Comparison of ENCODE assay signal across 35 cellular contexts in genomic region chr16:9595393-9595792, GRCh38.
DNase-seq lines count a peak whose midpoint lies in the region; ATAC-seq, FAIRE-seq and TF ChIP-seq lines count a peak whose summit lies in the region.
"Had no signal": no experiment of that assay in that cellular context is flagged by ENCODE, and none has a peak within 500 bp of the region (broad histone marks: within the 10 kb centered on the region; RNA-seq: fewer than 3 reads in every experiment).

No MANE protein-coding gene starts in this region.

- H3K4me3 ChIP-seq in K562 (no peak overlapping the region), mesodermal cell (ENCODE audit: extremely low read depth, insufficient read depth, low read length, poor library complexity, severe bottlenecking) (no peak overlapping the region), trophoblast cell (ENCODE audit: low read depth, low read length) (no peak overlapping the region), smooth muscle cell (no peak overlapping the region), mucosa of descending colon (no peak overlapping the region)
- H3K4me3 ChIP-seq: A549; BLaER1; BLaER1 treated with 17β-estradiol and CSF1 and Interleukin-3, amounts not matched to agents 10 nM and 100 nM had no signal

- CTCF ChIA-PET in K562 (lab: Yijun Ruan, JAX; ENCODE audit: low intra/inter-chr PET ratio) = no interaction called here

- H3K9me3 ChIP-seq in K562 (replicated peaks; ENCODE audit: control insufficient read depth, insufficient read depth, low read depth, low read length) (no peaks in the 10 kb centered on the region), mesodermal cell (ENCODE audit: control insufficient read depth, low read length) (no peaks in the 10 kb centered on the region), trophoblast cell (ENCODE audit: insufficient read depth, low read depth, low read length) (no peaks in the 10 kb centered on the region), smooth muscle cell (replicated peaks; ENCODE audit: low read depth) (no peaks in the 10 kb centered on the region), mucosa of descending colon (no peaks in the 10 kb centered on the region)
- H3K9me3 ChIP-seq: A549; BE2C; BLaER1; BLaER1 treated with 17β-estradiol and CSF1 and Interleukin-3, amounts not matched to agents 10 nM and 100 nM; Caco-2 had no signal

- no TSS peak for BruUV-seq in K562 (replicated peaks; lab: Mats Ljungman, UMichigan)

- no peaks in the 10 kb centered on the region for H3K79me2 ChIP-seq in K562 (ENCODE audit: control insufficient read depth, insufficient read depth, low read length)
- no peaks in the 10 kb centered on the region for H3K79me2 ChIP-seq in trophoblast cell (ENCODE audit: control insufficient read depth, insufficient read depth, low read length, poor library complexity)
- H3K79me2 ChIP-seq in smooth muscle cell (ENCODE audit: low read depth) = no peaks in the 10 kb centered on the region

- no peak overlapping the region for H2AK5ac ChIP-seq in trophoblast cell (ENCODE audit: low read length)

- ATAC-seq in K562 (no peak), HG03135 (IDR thresholded peaks at IDR 0.05; ENCODE audit: unreplicated experiment) (no peak), mucosa of descending colon (no peak), HG03095 (IDR thresholded peaks at IDR 0.05; ENCODE audit: unreplicated experiment) (no peak)
- ATAC-seq: A549; CD8-positive, alpha-beta T cell had no signal

- H3K4me1 ChIP-seq in K562 (replicated peaks in 1 of 2; ENCODE audit: control insufficient read depth in 2 of 2, insufficient read depth in 2 of 2, low read length in 2 of 2) = peaks cover 4 to 54% of the 10 kb centered on the region in 2 experiments; a peak in 4 of 5 replicates
- H3K4me1 ChIP-seq in mesodermal cell (ENCODE audit: control insufficient read depth, insufficient read depth, low read length, poor library complexity, severe bottlenecking) = peaks cover 34% of the 10 kb centered on the region
- H3K4me1 ChIP-seq in trophoblast cell (ENCODE audit: control insufficient read depth in 1 of 2, insufficient read depth in 2 of 2, low read length in 2 of 2) = peaks cover 9 to 10% of the 10 kb centered on the region in 2 experiments
- H3K4me1 ChIP-seq in smooth muscle cell (ENCODE audit: low read depth) = peaks cover 7% of the 10 kb centered on the region
- no peaks in the 10 kb centered on the region for H3K4me1 ChIP-seq in mucosa of descending colon (ENCODE audit: low read depth)
- H3K4me1 ChIP-seq: A549, BE2C had no signal

- H3K14ac ChIP-seq in trophoblast cell (ENCODE audit: low read length) = no peak overlapping the region

- no peaks in the 10 kb centered on the region for H4K20me1 ChIP-seq in K562 (replicated peaks; ENCODE audit: control insufficient read depth, insufficient read depth, low read length)
- no peaks in the 10 kb centered on the region for H4K20me1 ChIP-seq in smooth muscle cell (ENCODE audit: low read depth)
- H4K20me1 ChIP-seq: BLaER1; BLaER1 treated with 17β-estradiol and CSF1 and Interleukin-3, amounts not matched to agents 10 nM and 100 nM had no signal

- H3K79me1 ChIP-seq in trophoblast cell (ENCODE audit: low read length) = peaks cover 8% of the 10 kb centered on the region

- TF ChIP-seq POLR2A in K562 (conservative IDR thresholded peaks at IDR 0.05) = no peak

- in situ Hi-C loops in K562 (cut with MboI) = no loop called here

- no peak overlapping the region for H2BK5ac ChIP-seq in trophoblast cell (ENCODE audit: low read depth, low read length, poor library complexity)

- no peak overlapping the region for H3K18ac ChIP-seq in trophoblast cell (ENCODE audit: low read length)

- H2AFZ ChIP-seq in K562 (ENCODE audit: low read depth, low read length) (0 out of 2 replicates have a peak overlapping the region, but pooled peaks have one; percentile 13), trophoblast cell (ENCODE audit: insufficient read depth, low read length, poor library complexity) (no peak overlapping the region), smooth muscle cell (ENCODE audit: low read depth) (no peak overlapping the region)

- no peak overlapping the region for H3K4ac ChIP-seq in trophoblast cell (ENCODE audit: low read depth, low read length)

- H3K27me3 ChIP-seq in K562 (ENCODE audit: control insufficient read depth in 2 of 2, insufficient read depth in 2 of 2, low read length in 2 of 2) (no peaks in the 10 kb centered on the region), trophoblast cell (ENCODE audit: insufficient read depth, low read length) (no peaks in the 10 kb centered on the region), smooth muscle cell (ENCODE audit: low read depth) (no peaks in the 10 kb centered on the region)
- H3K27me3 ChIP-seq: BE2C; BLaER1; BLaER1 treated with 17β-estradiol and CSF1 and Interleukin-3, amounts not matched to agents 10 nM and 100 nM had no signal

- TF ChIP-seq CTCF in K562 (IDR thresholded peaks at IDR 0.05 in 2 of 3, conservative IDR thresholded peaks at IDR 0.05 in 1 of 3; ENCODE audit: insufficient read depth in 2 of 3, low read depth in 1 of 3, low read length in 3 of 3) (no peak), smooth muscle cell (IDR thresholded peaks at IDR 0.05; ENCODE audit: borderline replicate concordance, insufficient read depth, poor library complexity, severe bottlenecking) (no peak), mucosa of descending colon (IDR thresholded peaks at IDR 0.05) (no peak)

- no peak overlapping the region for H3K23ac ChIP-seq in trophoblast cell (ENCODE audit: low read length)

- no peaks in the 10 kb centered on the region for H3K9me1 ChIP-seq in K562 (ENCODE audit: control insufficient read depth, insufficient read depth, low read length)

- TF ChIP-seq RAD21 in K562 (CRISPR knock-in tag; conservative IDR thresholded peaks at IDR 0.05 in 1 of 2, IDR thresholded peaks at IDR 0.05 in 1 of 2) = no peak

- no peaks in the 10 kb centered on the region for H3F3A ChIP-seq in smooth muscle cell (ENCODE audit: low read depth)

- H3K36me3 ChIP-seq in K562 (ENCODE audit: control insufficient read depth, insufficient read depth, low read length) (no peaks in the 10 kb centered on the region), mesodermal cell (ENCODE audit: control insufficient read depth, insufficient read depth, low read length) (no peaks in the 10 kb centered on the region), trophoblast cell (ENCODE audit: control insufficient read depth in 1 of 2, insufficient read depth in 2 of 2, low read length in 2 of 2) (no peaks in the 10 kb centered on the region), smooth muscle cell (ENCODE audit: low read depth) (no peaks in the 10 kb centered on the region), mucosa of descending colon (ENCODE audit: low read depth) (no peaks in the 10 kb centered on the region)
- H3K36me3 ChIP-seq: BE2C; BLaER1; BLaER1 treated with 17β-estradiol and CSF1 and Interleukin-3, amounts not matched to agents 10 nM and 100 nM had no signal

- POLR2A ChIA-PET in K562 (lab: Yijun Ruan, JAX) = interaction anchor here (0.7 kb wide), 1 partner anchor 91 kb away, joined by 3 read pairs; no protein-coding TSS in a partner anchor

- no peak overlapping the region for H4K12ac ChIP-seq in trophoblast cell (ENCODE audit: low read depth, low read length)

- WGBS in K562 (ENCODE audit: insufficient coverage, low coverage, missing lambda C conversion rate) = 33% methylated on average over 3 of the region's 3 CpGs
- no CpG with 5 or more reads among the region's 3 CpGs for WGBS in mesodermal cell (ENCODE audit: insufficient coverage in 2 of 2), 2 experiments
- no CpG with 5 or more reads among the region's 3 CpGs for WGBS in trophoblast cell (ENCODE audit: extremely low coverage, insufficient coverage, insufficient read length)
- WGBS in smooth muscle cell (ENCODE audit: low lambda C conversion rate) = 60% methylated on average over 3 of the region's 3 CpGs

- no peak overlapping the region for H2BK12ac ChIP-seq in trophoblast cell (ENCODE audit: low read length)

- H2BK120ac ChIP-seq in trophoblast cell (ENCODE audit: insufficient read depth, low read length, poor library complexity) = no peak overlapping the region

- H4K91ac ChIP-seq in trophoblast cell (ENCODE audit: low read depth, low read length) = no peak overlapping the region

- intact Hi-C loops in K562 (cut with micrococcal nuclease) (no loop called here), mucosa of descending colon (cut with DNase I, micrococcal nuclease) (no loop called here)

- H3K9ac ChIP-seq in K562 (ENCODE audit: insufficient read depth in 1 of 2, low read depth in 2 of 2, low read length in 2 of 2) = no peak overlapping the region
- no peak overlapping the region for H3K9ac ChIP-seq in trophoblast cell (ENCODE audit: low read length)
- no peak overlapping the region for H3K9ac ChIP-seq in smooth muscle cell (ENCODE audit: low read depth)
- H3K9ac ChIP-seq: BLaER1; BLaER1 treated with 17β-estradiol and CSF1 and Interleukin-3, amounts not matched to agents 10 nM and 100 nM had no signal

- H3K27ac ChIP-seq in K562 (ENCODE audit: extremely low read depth, low read depth, low read length) (no peak overlapping the region), mesodermal cell (ENCODE audit: low read depth, low read length, severe bottlenecking) (peak overlapping the region; percentile 74), trophoblast cell (ENCODE audit: low read depth, low read length) (peak overlapping the region; percentile 55), smooth muscle cell (ENCODE audit: low read depth) (peak overlapping the region; percentile 33)
- H3K27ac ChIP-seq: 22Rv1; A549; BLaER1; BLaER1 treated with 17β-estradiol and CSF1 and Interleukin-3, amounts not matched to agents 10 nM and 100 nM; C4-2B had no signal

- H4K8ac ChIP-seq in trophoblast cell (ENCODE audit: low read depth, low read length) = no peak overlapping the region

- TF ChIP-seq EP300 in K562 (IDR thresholded peaks at IDR 0.05; ENCODE audit: low read length) = no peak

- no peak for FAIRE-seq in K562 (lab: Jason Lieb, UNC)
- FAIRE-seq: A204.1, A549, D721Med had no signal

- H3K4me2 ChIP-seq in K562 (ENCODE audit: insufficient read depth, low read length) (no peak overlapping the region; the same call in 1 of the 2 replicates), trophoblast cell (ENCODE audit: low read length) (no peak overlapping the region), smooth muscle cell (no peak overlapping the region)
- H3K4me2 ChIP-seq: A549; BLaER1; BLaER1 treated with 17β-estradiol and CSF1 and Interleukin-3, amounts not matched to agents 10 nM and 100 nM had no signal

- DNase-seq in K562 (ENCODE audit: extremely low read depth in 1 of 4, low spot score in 3 of 4) (no peak), trophoblast cell (peak; percentile 55 to 91), smooth muscle cell (lab: John Stamatoyannopoulos, UW; ENCODE audit: unreplicated experiment) (no peak), mucosa of descending colon (no peak), HCEC 1CT (no peak)
- DNase-seq: 8988T; ACHN; AML-193; BE2C; C1 segment of cervical spinal cord; Caco-2; Calu3; CD4-positive, alpha-beta memory T cell; CD4-positive, alpha-beta T cell; CD4-positive, CD25-positive, alpha-beta regulatory T cell; CD8-positive, alpha-beta memory T cell; CD8-positive, alpha-beta T cell; COR-L47; DMS 273 treated with DMSO at 0.1 percent for 48 hours; DMS153; DMS53; DMS79; DMS79 treated with DMSO at 0.1 percent for 48 hours; DND-41; EL had no signal

TF ChIP-seq in K562, 482 proteins besides CTCF, POLR2A, EP300 and RAD21 (continues in another document):
- TF ChIP-seq NR2C2 (CRISPR knock-in tag; IDR thresholded peaks at IDR 0.05) = no peak
- peak; percentile 11; the same call in 1 of the 2 replicates for TF ChIP-seq NR2C2 (tag; IDR thresholded peaks at IDR 0.05)
- peak; percentile 58 for TF ChIP-seq FOSL1 (tag; conservative IDR thresholded peaks at IDR 0.05)

Comparison
In these comparisons a context has a peak if more than half of its experiments do, and no peak if none do; other contexts are left out.
1. DNase-seq: peak in trophoblast cell (2 of 2); none in K562 (0 of 4), smooth muscle cell (single experiment), mucosa of descending colon (0 of 3) and HCEC 1CT (single experiment).